In genomic region chr5:36654598-36654997, GRCh38 we compare ENCODE assay signal across 19 cellular contexts. TPM values are rescaled to one million over a fixed set of nuclear protein-coding genes. Genes with fewer than 3 reads are reported as not detected.
"Had no signal": no experiment of that assay in that cellular context is flagged by ENCODE, and none has a peak within 500 bp of the region (broad histone marks: within the 10 kb centered on the region; RNA-seq: fewer than 3 reads in every experiment).

No MANE protein-coding gene starts in this region.

- H3K27ac Mint-ChIP-seq: activated CD4-positive, alpha-beta memory T cell treated with anti-CD3 and anti-CD28 coated beads for 36 hours; activated naive CD8-positive, alpha-beta T cell; effector memory CD8-positive, alpha-beta T cell; natural killer cell treated with Interleukin-12 subunit alpha and Interleukin-12 subunit beta and Interleukin-15 and Interleukin-18, amount 100 ng/mL, for 72 hours had no signal

- ATAC-seq: effector memory CD8-positive, alpha-beta T cell; natural killer cell treated with Interleukin-12 subunit alpha and Interleukin-12 subunit beta and Interleukin-15 and Interleukin-18, amount 100 ng/mL, for 72 hours had no signal

- H3K27me3 ChIP-seq: cardiac muscle cell, thyroid gland, uterus had no signal

- DNase-seq: activated CD4-positive, alpha-beta memory T cell treated with anti-CD3 and anti-CD28 coated beads for 36 hours; activated CD4-positive, alpha-beta T cell treated with anti-CD3 and anti-CD28 coated beads for 1 hour; activated gamma-delta T cell; activated T-cell treated with anti-CD3 and anti-CD28 coated beads, Interleukin-2, amount 50 U/mL, for 48 hours; cortex of kidney; effector memory CD8-positive, alpha-beta T cell; mesenchymal stem cell; stimulated activated CD4-positive, alpha-beta T cell treated with anti-CD3 and anti-CD28 coated beads, Interleukin-15, amount 100 ng/mL, for 24 hours; stimulated activated CD4-positive, alpha-beta T cell treated with anti-CD3 and anti-CD28 coated beads, Interleukin-4, amount 100 ng/mL, for 24 hours; stomach; uterus had no signal

- H3K36me3 ChIP-seq: cardiac muscle cell, left lung, stomach, thyroid gland, uterus had no signal

- H3K4me3 ChIP-seq: cardiac muscle cell, left lung, stomach, thyroid gland, uterus had no signal

- H3K4me3 Mint-ChIP-seq: activated CD4-positive, alpha-beta memory T cell treated with anti-CD3 and anti-CD28 coated beads for 36 hours; activated naive CD8-positive, alpha-beta T cell; effector memory CD8-positive, alpha-beta T cell; natural killer cell treated with Interleukin-12 subunit alpha and Interleukin-12 subunit beta and Interleukin-15 and Interleukin-18, amount 100 ng/mL, for 72 hours had no signal

- H3K9me3 Mint-ChIP-seq: activated CD4-positive, alpha-beta memory T cell treated with anti-CD3 and anti-CD28 coated beads for 36 hours; effector memory CD8-positive, alpha-beta T cell; natural killer cell treated with Interleukin-12 subunit alpha and Interleukin-12 subunit beta and Interleukin-15 and Interleukin-18, amount 100 ng/mL, for 72 hours had no signal

- H3K9me3 ChIP-seq: left lung, stomach, thyroid gland, uterus had no signal

- H3K36me3 Mint-ChIP-seq: activated CD4-positive, alpha-beta memory T cell treated with anti-CD3 and anti-CD28 coated beads for 36 hours; activated naive CD8-positive, alpha-beta T cell; natural killer cell treated with Interleukin-12 subunit alpha and Interleukin-12 subunit beta and Interleukin-15 and Interleukin-18, amount 100 ng/mL, for 72 hours had no signal

- H3K27ac ChIP-seq: cardiac muscle cell, left lung, stomach, thyroid gland, uterus had no signal

- H3K4me1 ChIP-seq: uterus had no signal

RNA-seq across cellular contexts. Expression of gene SLC1A3, which starts 48.2 kb away (rescaled TPM):
- total RNA-seq: glomerular endothelial cell; pulmonary artery endothelial cell; T-helper 2 cell treated with Interferon-gamma antibody and Interleukin-4, amounts not matched to agents 100 ng/mL and 5 ng/mL, for 36 hours had no signal
